ENCODE assay signal across 18 cellular contexts in genomic region chr4:43456383-43456782, GRCh38.
DNase-seq lines count a peak whose midpoint lies in the region; ATAC-seq and TF ChIP-seq lines count a peak whose summit lies in the region.
"Had no signal": no experiment of that assay in that cellular context is flagged by ENCODE, and none has a peak within 500 bp of the region (broad histone marks: within the 10 kb centered on the region; RNA-seq: fewer than 3 reads in every experiment).

No MANE protein-coding gene starts in this region.

- CTCF ChIA-PET in CD8-positive, alpha-beta T cell (lab: Charles Lee) = no interaction called here

- H3K36me3 ChIP-seq in prostate gland = no peaks in the 10 kb centered on the region
- H3K36me3 ChIP-seq in CD8-positive, alpha-beta T cell (ENCODE audit: insufficient read depth, low read length) = no peaks in the 10 kb centered on the region
- H3K36me3 ChIP-seq: upper lobe of left lung had no signal

- no peaks in the 10 kb centered on the region for H3K27me3 Mint-ChIP-seq in osteocyte (ENCODE audit: unreplicated experiment)
- H3K27me3 Mint-ChIP-seq in activated T-helper 17 cell treated with anti-CD3 and anti-CD28 coated beads, Interleukin-2, amount 50 U/mL, for 72 hours = no peaks in the 10 kb centered on the region
- no peaks in the 10 kb centered on the region for H3K27me3 Mint-ChIP-seq in CD8-positive, alpha-beta T cell (ENCODE audit: low read depth)
- H3K27me3 Mint-ChIP-seq: activated naive CD8-positive, alpha-beta T cell treated with anti-CD3 and anti-CD28 coated beads, Interleukin-2, amount 50 U/mL, for 24 hours; dendritic cell treated with granulocyte-macrophage colony-stimulating factor and Interleukin-4, amounts not matched to agents 40 ng/mL and 50 ng/mL, for 4 days had no signal

- no peak for TF ChIP-seq CTCF in osteocyte (IDR thresholded peaks at IDR 0.05)
- no peak for TF ChIP-seq CTCF in prostate gland (IDR thresholded peaks at IDR 0.05)
- TF ChIP-seq CTCF in CD8-positive, alpha-beta T cell (IDR thresholded peaks at IDR 0.05) = no peak

- intact Hi-C loops in prostate gland (cut with DNase I) = no loop called here
- intact Hi-C loops in CD8-positive, alpha-beta T cell (cut with DNase I, micrococcal nuclease) = no loop called here

- H3K4me3 Mint-ChIP-seq in osteocyte (ENCODE audit: unreplicated experiment) = no peak overlapping the region
- no peak overlapping the region for H3K4me3 Mint-ChIP-seq in activated T-helper 17 cell treated with anti-CD3 and anti-CD28 coated beads, Interleukin-2, amount 50 U/mL, for 72 hours
- H3K4me3 Mint-ChIP-seq in CD8-positive, alpha-beta T cell = no peak overlapping the region
- H3K4me3 Mint-ChIP-seq: activated naive CD8-positive, alpha-beta T cell treated with anti-CD3 and anti-CD28 coated beads, Interleukin-2, amount 50 U/mL, for 24 hours; dendritic cell treated with granulocyte-macrophage colony-stimulating factor and Interleukin-4, amounts not matched to agents 40 ng/mL and 50 ng/mL, for 4 days; stimulated activated effector memory CD8-positive, alpha-beta T cell treated with anti-CD3 and anti-CD28 coated beads, Interleukin-12 subunit alpha, Interleukin-12 subunit beta, amount 100 ng/mL, for 72 hours had no signal

- POLR2A ChIA-PET in CD8-positive, alpha-beta T cell (lab: Charles Lee) = no interaction called here

- no peaks in the 10 kb centered on the region for H3K36me3 Mint-ChIP-seq in osteocyte (ENCODE audit: unreplicated experiment)
- no peaks in the 10 kb centered on the region for H3K36me3 Mint-ChIP-seq in activated T-helper 17 cell treated with anti-CD3 and anti-CD28 coated beads, Interleukin-2, amount 50 U/mL, for 72 hours (ENCODE audit: low read depth)
- H3K36me3 Mint-ChIP-seq in CD8-positive, alpha-beta T cell = no peaks in the 10 kb centered on the region
- H3K36me3 Mint-ChIP-seq: stimulated activated effector memory CD8-positive, alpha-beta T cell treated with anti-CD3 and anti-CD28 coated beads, Interleukin-12 subunit alpha, Interleukin-12 subunit beta, amount 100 ng/mL, for 72 hours had no signal

- H3K4me1 ChIP-seq in prostate gland (replicated peaks) = no peaks in the 10 kb centered on the region
- no peaks in the 10 kb centered on the region for H3K4me1 ChIP-seq in CD8-positive, alpha-beta T cell (ENCODE audit: insufficient read depth, low read length)
- H3K4me1 ChIP-seq: upper lobe of left lung had no signal

- ATAC-seq in GM21723 (IDR thresholded peaks at IDR 0.05; ENCODE audit: unreplicated experiment) = no peak
- no peak for ATAC-seq in activated T-helper 17 cell treated with anti-CD3 and anti-CD28 coated beads, Interleukin-2, amount 50 U/mL, for 72 hours (replicated peaks)
- no peak for ATAC-seq in CD8-positive, alpha-beta T cell
- ATAC-seq: activated naive CD8-positive, alpha-beta T cell treated with anti-CD3 and anti-CD28 coated beads, Interleukin-2, amount 50 U/mL, for 24 hours; stimulated activated effector memory CD8-positive, alpha-beta T cell treated with anti-CD3 and anti-CD28 coated beads, Interleukin-12 subunit alpha, Interleukin-12 subunit beta, amount 100 ng/mL, for 72 hours had no signal

- no peaks in the 10 kb centered on the region for H3K27me3 ChIP-seq in prostate gland (replicated peaks; ENCODE audit: insufficient read depth)
- no peaks in the 10 kb centered on the region for H3K27me3 ChIP-seq in CD8-positive, alpha-beta T cell (ENCODE audit: insufficient read depth, low read length)
- H3K27me3 ChIP-seq: upper lobe of left lung had no signal

- H3K27ac Mint-ChIP-seq in osteocyte (ENCODE audit: unreplicated experiment) = peak overlapping the region; percentile 65
- no peak overlapping the region for H3K27ac Mint-ChIP-seq in activated T-helper 17 cell treated with anti-CD3 and anti-CD28 coated beads, Interleukin-2, amount 50 U/mL, for 72 hours
- no peak overlapping the region for H3K27ac Mint-ChIP-seq in CD8-positive, alpha-beta T cell
- H3K27ac Mint-ChIP-seq: activated naive CD8-positive, alpha-beta T cell treated with anti-CD3 and anti-CD28 coated beads, Interleukin-2, amount 50 U/mL, for 24 hours; dendritic cell treated with granulocyte-macrophage colony-stimulating factor and Interleukin-4, amounts not matched to agents 40 ng/mL and 50 ng/mL, for 4 days; stimulated activated effector memory CD8-positive, alpha-beta T cell treated with anti-CD3 and anti-CD28 coated beads, Interleukin-12 subunit alpha, Interleukin-12 subunit beta, amount 100 ng/mL, for 72 hours had no signal

- H3K9me3 Mint-ChIP-seq in osteocyte (ENCODE audit: unreplicated experiment) = no peaks in the 10 kb centered on the region
- H3K9me3 Mint-ChIP-seq in activated T-helper 17 cell treated with anti-CD3 and anti-CD28 coated beads, Interleukin-2, amount 50 U/mL, for 72 hours = peaks cover 4% of the 10 kb centered on the region
- no peaks in the 10 kb centered on the region for H3K9me3 Mint-ChIP-seq in CD8-positive, alpha-beta T cell
- H3K9me3 Mint-ChIP-seq: activated naive CD8-positive, alpha-beta T cell treated with anti-CD3 and anti-CD28 coated beads, Interleukin-2, amount 50 U/mL, for 24 hours; dendritic cell treated with granulocyte-macrophage colony-stimulating factor and Interleukin-4, amounts not matched to agents 40 ng/mL and 50 ng/mL, for 4 days had no signal

- peak overlapping the region; percentile 84 for H3K27ac ChIP-seq in epithelial cell of prostate
- H3K27ac ChIP-seq in prostate gland = no peak overlapping the region
- no peak overlapping the region for H3K27ac ChIP-seq in CD8-positive, alpha-beta T cell (ENCODE audit: low read depth, low read length)
- H3K27ac ChIP-seq: C4-2B, KMS-11, upper lobe of left lung had no signal

- no peaks in the 10 kb centered on the region for H3K9me3 ChIP-seq in prostate gland
- no peaks in the 10 kb centered on the region for H3K9me3 ChIP-seq in CD8-positive, alpha-beta T cell (ENCODE audit: low read length)
- H3K9me3 ChIP-seq: upper lobe of left lung had no signal

- peaks cover 27% of the 10 kb centered on the region for H3K4me1 Mint-ChIP-seq in osteocyte (ENCODE audit: unreplicated experiment)
- no peaks in the 10 kb centered on the region for H3K4me1 Mint-ChIP-seq in activated T-helper 17 cell treated with anti-CD3 and anti-CD28 coated beads, Interleukin-2, amount 50 U/mL, for 72 hours
- no peaks in the 10 kb centered on the region for H3K4me1 Mint-ChIP-seq in CD8-positive, alpha-beta T cell (ENCODE audit: low read depth)
- H3K4me1 Mint-ChIP-seq: activated naive CD8-positive, alpha-beta T cell treated with anti-CD3 and anti-CD28 coated beads, Interleukin-2, amount 50 U/mL, for 24 hours; stimulated activated effector memory CD8-positive, alpha-beta T cell treated with anti-CD3 and anti-CD28 coated beads, Interleukin-12 subunit alpha, Interleukin-12 subunit beta, amount 100 ng/mL, for 72 hours had no signal

- peak; percentile 81 for DNase-seq in ELR (ENCODE audit: low read depth)
- peak; percentile 43 for DNase-seq in RPMI7951 (ENCODE audit: low read depth)
- DNase-seq in epithelial cell of prostate (ENCODE audit: low read depth, low spot score) = peak; percentile 18
- DNase-seq in osteocyte (ENCODE audit: extremely low spot score, unreplicated experiment) = no peak
- no peak for DNase-seq in prostate gland (ENCODE audit: low spot score)
- no peak for DNase-seq in CD8-positive, alpha-beta T cell
- DNase-seq: activated naive CD8-positive, alpha-beta T cell treated with anti-CD3 and anti-CD28 coated beads, Interleukin-2, amount 50 U/mL, for 24 hours; kidney; NCI-H510A; OCI-M1; stimulated activated CD4-positive, alpha-beta T cell treated with anti-CD3 and anti-CD28 coated beads, Interleukin-4, amount 100 ng/mL, for 24 hours; upper lobe of left lung had no signal

- no peak overlapping the region for H3K4me3 ChIP-seq in prostate gland
- no peak overlapping the region for H3K4me3 ChIP-seq in CD8-positive, alpha-beta T cell (ENCODE audit: low read depth, low read length)
- H3K4me3 ChIP-seq: upper lobe of left lung had no signal

- WGBS in prostate gland = 67% methylated on average over 2 of the region's 2 CpGs

- TF ChIP-seq POLR2A in prostate gland (IDR thresholded peaks at IDR 0.05) = no peak

Comparison
In these comparisons a context has a peak if more than half of its experiments do, and no peak if none do; other contexts are left out.
1. DNase-seq: peak in ELR (single experiment), RPMI7951 (single experiment) and epithelial cell of prostate (single experiment); none in osteocyte (single experiment), prostate gland (single experiment) and CD8-positive, alpha-beta T cell (0 of 7).